21 cellular contexts compared by ENCODE assay signal in the genomic region with DNA sequence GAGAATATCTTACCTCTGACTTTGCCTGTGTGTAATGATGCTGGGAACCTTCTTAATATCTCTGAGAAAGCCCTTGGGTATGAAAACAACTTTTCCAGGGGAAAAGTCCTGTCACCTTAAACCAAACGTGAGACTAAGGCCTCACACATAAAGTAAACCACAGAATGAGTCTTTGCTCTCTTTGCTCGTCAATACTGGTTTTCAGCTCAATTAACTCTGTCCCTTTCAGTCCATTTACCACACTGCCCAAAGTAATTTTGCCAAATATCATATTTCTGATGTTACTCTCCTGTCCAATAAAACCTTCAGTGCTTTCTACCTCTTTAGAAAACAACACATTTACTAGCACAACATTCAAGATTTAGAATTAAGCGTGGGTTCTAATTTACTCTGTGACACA.
DNase-seq lines count a peak whose midpoint lies in the region; FAIRE-seq and TF ChIP-seq lines count a peak whose summit lies in the region.
"Had no signal": no experiment of that assay in that cellular context is flagged by ENCODE, and none has a peak within 500 bp of the region (broad histone marks: within the 10 kb centered on the region; RNA-seq: fewer than 3 reads in every experiment).

No MANE protein-coding gene starts in this region.

- H4K20me1 ChIP-seq in astrocyte (ENCODE audit: insufficient read depth, low read length) (no peaks in the 10 kb centered on the region), mammary epithelial cell (ENCODE audit: insufficient read depth, low read length) (no peaks in the 10 kb centered on the region)

- H3K4me1 Mint-ChIP-seq in astrocyte (ENCODE audit: low read depth, unreplicated experiment) = peaks cover 3% of the 10 kb centered on the region
- H3K4me1 Mint-ChIP-seq in osteocyte (ENCODE audit: unreplicated experiment) = peaks cover 29% of the 10 kb centered on the region
- H3K4me1 Mint-ChIP-seq: CD8-positive, alpha-beta memory T cell had no signal

- H3K27me3 Mint-ChIP-seq in astrocyte (ENCODE audit: low read depth, unreplicated experiment) = no peaks in the 10 kb centered on the region
- no peaks in the 10 kb centered on the region for H3K27me3 Mint-ChIP-seq in osteocyte (ENCODE audit: unreplicated experiment)
- H3K27me3 Mint-ChIP-seq: CD8-positive, alpha-beta memory T cell had no signal

- H3K27ac Mint-ChIP-seq in astrocyte (ENCODE audit: unreplicated experiment) (no peak overlapping the region), osteocyte (ENCODE audit: unreplicated experiment) (peak overlapping the region; percentile 35)

- in situ Hi-C loops in mammary epithelial cell (cut with MboI; ENCODE audit: low sequenced_read_pairs in 2 of 2) = no loop called here

- H3K4me3 Mint-ChIP-seq in astrocyte (ENCODE audit: unreplicated experiment) (no peak overlapping the region), osteocyte (ENCODE audit: unreplicated experiment) (no peak overlapping the region)
- H3K4me3 Mint-ChIP-seq: CD8-positive, alpha-beta memory T cell had no signal

- FAIRE-seq in astrocyte (lab: Jason Lieb, UNC) (no peak), frontal cortex (lab: Jason Lieb, UNC) (no peak)
- FAIRE-seq: A204.1, HTR-8/SVneo had no signal

- H3K36me3 ChIP-seq in astrocyte (ENCODE audit: insufficient read depth, low read length) (no peaks in the 10 kb centered on the region), mammary epithelial cell (ENCODE audit: insufficient read depth, low read length) (no peaks in the 10 kb centered on the region)
- H3K36me3 ChIP-seq: HAP-1 had no signal

- no peak overlapping the region for H2AFZ ChIP-seq in astrocyte (ENCODE audit: low read depth, low read length)
- no peak overlapping the region for H2AFZ ChIP-seq in mammary epithelial cell (ENCODE audit: low read depth, low read length)
- H2AFZ ChIP-seq: GM23248 had no signal

- H3K9me3 Mint-ChIP-seq in astrocyte (ENCODE audit: unreplicated experiment) = peaks cover 3% of the 10 kb centered on the region
- H3K9me3 Mint-ChIP-seq in osteocyte (ENCODE audit: unreplicated experiment) = no peaks in the 10 kb centered on the region

- dilution Hi-C loops in mammary epithelial cell (cut with HindIII; ENCODE audit: low sequenced_read_pairs) = no loop called here

- H3K4me3 ChIP-seq in astrocyte (ENCODE audit: insufficient read depth, low read depth, low read length) = no peak overlapping the region
- no peak overlapping the region for H3K4me3 ChIP-seq in mammary epithelial cell (replicated peaks in 1 of 3; ENCODE audit: insufficient read depth in 1 of 3, low read depth in 2 of 3, low read length in 3 of 3)
- H3K4me3 ChIP-seq: GM23248, HAP-1 had no signal

- H3K4me2 ChIP-seq in astrocyte (ENCODE audit: low read length) (no peak overlapping the region), mammary epithelial cell (ENCODE audit: insufficient read depth, low read depth, low read length) (no peak overlapping the region)

- CTCF ChIA-PET in mammary epithelial cell (lab: Charles Lee; ENCODE audit: low non-redundant PET) = no interaction called here

- H3K9me3 ChIP-seq in astrocyte (ENCODE audit: insufficient read depth, low read depth, low read length) = no peaks in the 10 kb centered on the region
- no peaks in the 10 kb centered on the region for H3K9me3 ChIP-seq in mammary epithelial cell (replicated peaks; ENCODE audit: insufficient read depth, low read length)

- 74% methylated on average over 3 of the region's 3 CpGs for WGBS in mammary epithelial cell (ENCODE audit: low coverage, missing lambda C conversion rate)

- peak; percentile 38 for DNase-seq in M059J (ENCODE audit: low read depth)
- peak; percentile 30 for DNase-seq in astrocyte (ENCODE audit: low read depth)
- peak; percentile 14 for DNase-seq in glomerular visceral epithelial cell (ENCODE audit: extremely low spot score)
- DNase-seq in osteocyte (ENCODE audit: extremely low spot score, unreplicated experiment) = no peak
- no peak for DNase-seq in mammary epithelial cell
- DNase-seq in frontal cortex (ENCODE audit: low spot score in 2 of 2) = no peak
- no peak for DNase-seq in cortex of kidney (lab: John Stamatoyannopoulos, UW)
- no peak for DNase-seq in NCI-H187 treated with DMSO at 0.1 percent for 48 hours (lab: John Stamatoyannopoulos, UW)
- DNase-seq: CD8-positive, alpha-beta memory T cell; GDM1; GM23248; KG1; NCI-H1105; NCI-H2171; NCI-H345; NCI-H524 treated with DMSO at 0.1 percent for 48 hours; Right ventricle myocardium superior had no signal

- H3K9ac ChIP-seq in astrocyte (ENCODE audit: low read length) (no peak overlapping the region), mammary epithelial cell (ENCODE audit: insufficient read depth, low read length) (no peak overlapping the region)
- H3K9ac ChIP-seq: GM23248 had no signal

- H3K36me3 Mint-ChIP-seq in astrocyte (ENCODE audit: low read depth, unreplicated experiment) (no peaks in the 10 kb centered on the region), osteocyte (ENCODE audit: unreplicated experiment) (peaks cover 2% of the 10 kb centered on the region)
- H3K36me3 Mint-ChIP-seq: CD8-positive, alpha-beta memory T cell had no signal

- BruUV-seq in mammary epithelial cell (replicated peaks; lab: Mats Ljungman, UMichigan) = no TSS peak

- TF ChIP-seq CTCF in astrocyte (IDR thresholded peaks at IDR 0.05; ENCODE audit: insufficient read depth, low read depth, low read length) (no peak), osteocyte (IDR thresholded peaks at IDR 0.05) (no peak), mammary epithelial cell (conservative IDR thresholded peaks at IDR 0.05 in 1 of 2, IDR thresholded peaks at IDR 0.05 in 1 of 2; ENCODE audit: extremely low read depth in 1 of 2, insufficient read depth in 1 of 2, low read depth in 1 of 2, low read length in 2 of 2) (no peak)

- H3K27me3 ChIP-seq in astrocyte (ENCODE audit: insufficient read depth, low read length) (no peaks in the 10 kb centered on the region), mammary epithelial cell (ENCODE audit: insufficient read depth, low read length) (no peaks in the 10 kb centered on the region)

- H3K27ac ChIP-seq in astrocyte (ENCODE audit: low read depth, low read length) (no peak overlapping the region), mammary epithelial cell (ENCODE audit: insufficient read depth, low read depth, low read length) (no peak overlapping the region)
- H3K27ac ChIP-seq: C4-2B, GM23248 had no signal

- intact Hi-C loops in mammary epithelial cell (cut with micrococcal nuclease) = no loop called here

- H3K4me1 ChIP-seq in astrocyte (ENCODE audit: insufficient read depth, low read length) (no peaks in the 10 kb centered on the region), mammary epithelial cell (ENCODE audit: insufficient read depth, low read length) (no peaks in the 10 kb centered on the region)

- no peaks in the 10 kb centered on the region for H3K79me2 ChIP-seq in astrocyte (ENCODE audit: insufficient read depth, low read length)
- H3K79me2 ChIP-seq in mammary epithelial cell (ENCODE audit: insufficient read depth, low read length) = no peaks in the 10 kb centered on the region

Comparison
In these comparisons a context has a peak if more than half of its experiments do, and no peak if none do; other contexts are left out.
1. DNase-seq: peak in M059J (single experiment), astrocyte (single experiment) and glomerular visceral epithelial cell (single experiment); none in osteocyte (single experiment), mammary epithelial cell (single experiment), frontal cortex (0 of 2), cortex of kidney (single experiment) and NCI-H187 treated with DMSO at 0.1 percent for 48 hours (single experiment).